ENCODE assay signal across 20 cellular contexts in the genomic region with DNA sequence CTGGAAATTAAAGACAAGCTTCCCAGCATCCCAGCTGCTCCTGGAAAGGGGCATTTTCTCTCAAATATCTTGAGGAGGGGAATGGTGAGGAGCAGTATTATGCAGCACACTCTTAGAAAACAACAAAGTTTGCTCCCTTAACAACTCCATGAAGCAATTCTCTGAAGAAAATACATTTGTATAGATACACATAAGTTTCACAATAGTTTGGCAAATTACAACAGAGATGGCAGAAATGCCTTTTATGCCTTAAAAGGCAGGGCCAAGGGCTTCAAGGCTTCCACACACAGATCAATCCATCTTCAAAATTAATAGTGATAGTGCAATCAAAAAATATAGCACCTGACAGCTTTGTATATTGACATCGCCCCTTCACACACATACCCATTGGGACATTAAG. TPM values are rescaled to one million over a fixed set of nuclear protein-coding genes. Genes with fewer than 3 reads are reported as not detected.
A peak's percentile ranks its signal among the peaks of the same experiment; 100 is the strongest.
DNase-seq lines count a peak whose midpoint lies in the region; ATAC-seq, FAIRE-seq and TF ChIP-seq lines count a peak whose summit lies in the region.
"Had no signal": no experiment of that assay in that cellular context is flagged by ENCODE, and none has a peak within 500 bp of the region (broad histone marks: within the 10 kb centered on the region; RNA-seq: fewer than 3 reads in every experiment).

No MANE protein-coding gene starts in this region.

- H3K9me3 ChIP-seq in HepG2 (ENCODE audit: low read length) (peaks cover 27% of the 10 kb centered on the region), right lobe of liver (no peaks in the 10 kb centered on the region), trophoblast cell (ENCODE audit: insufficient read depth, low read depth, low read length) (peaks cover 9% of the 10 kb centered on the region)

- H2BK5ac ChIP-seq in trophoblast cell (ENCODE audit: low read depth, low read length, poor library complexity): no peak overlapping the region

- H4K20me1 ChIP-seq in HepG2 (ENCODE audit: insufficient read depth, low read length): no peaks in the 10 kb centered on the region
- H4K20me1 ChIP-seq: BLaER1 had no signal

- no peak for TF ChIP-seq CTCF in HepG2 (CRISPR knock-in tag; IDR thresholded peaks at IDR 0.05)
- TF ChIP-seq CTCF in right lobe of liver (IDR thresholded peaks at IDR 0.05): no peak
- TF ChIP-seq CTCF in coronary artery (IDR thresholded peaks at IDR 0.05): no peak
- no peak for TF ChIP-seq CTCF in fibroblast of pulmonary artery (IDR thresholded peaks at IDR 0.05; ENCODE audit: low read length, missing control alignments)

- no peak for ATAC-seq in HepG2
- ATAC-seq in right lobe of liver: no peak
- ATAC-seq in Right ventricle myocardium superior (ENCODE audit: poor library complexity): no peak
- ATAC-seq: GM23338 had no signal

- in situ Hi-C loops in HepG2 (cut with HindIII; ENCODE audit: extremely low pct_ligation_motif_present, low pct_unique_long_range_greater_than_20kb): no loop called here

- no peaks in the 10 kb centered on the region for H3K36me3 ChIP-seq in HepG2 (replicated peaks in 1 of 2; ENCODE audit: control insufficient read depth in 1 of 2, insufficient read depth in 2 of 2, low read length in 2 of 2)
- no peaks in the 10 kb centered on the region for H3K36me3 ChIP-seq in right lobe of liver
- H3K36me3 ChIP-seq in trophoblast cell (ENCODE audit: control insufficient read depth in 1 of 2, insufficient read depth in 2 of 2, low read length in 2 of 2): peaks cover 3 to 10% of the 10 kb centered on the region in 2 experiments

- H4K91ac ChIP-seq in trophoblast cell (ENCODE audit: low read depth, low read length): no peak overlapping the region

- TF ChIP-seq EP300 in HepG2 (IDR thresholded peaks at IDR 0.05; ENCODE audit: low read depth in 2 of 2, low read length in 2 of 2) (no peak), HepG2 (CRISPR knock-in tag; IDR thresholded peaks at IDR 0.05; ENCODE audit: borderline replicate concordance) (no peak)

- H4K8ac ChIP-seq in trophoblast cell (ENCODE audit: low read depth, low read length): no peak overlapping the region

- H3K4me2 ChIP-seq in HepG2 (ENCODE audit: low read depth, low read length): no peak overlapping the region
- H3K4me2 ChIP-seq in trophoblast cell (ENCODE audit: low read length): no peak overlapping the region
- H3K4me2 ChIP-seq: BLaER1, GM23338 had no signal

- no peak for DNase-seq in HepG2 (ENCODE audit: low spot score)
- no peak for DNase-seq in right lobe of liver
- DNase-seq in coronary artery (ENCODE audit: low spot score): no peak
- DNase-seq in fibroblast of pulmonary artery (ENCODE audit: low read depth): peak; percentile 26
- no peak for DNase-seq in NCI-H1930 (lab: John Stamatoyannopoulos, UW)
- DNase-seq in trophoblast cell: no peak
- DNase-seq in Right ventricle myocardium superior: no peak
- DNase-seq: 8988T; CD4-positive, alpha-beta memory T cell; DMS153; DMS79; GDM1; HCEC 1CT had no signal

- no peak overlapping the region for H3K14ac ChIP-seq in trophoblast cell (ENCODE audit: low read length)

- CTCF ChIA-PET in HepG2 (lab: Yijun Ruan, JAX; ENCODE audit: low intra/inter-chr PET ratio, low total read pairs): no interaction called here

- intact Hi-C loops in HepG2 (cut with micrococcal nuclease; ENCODE audit: unreplicated experiment): no loop called here
- intact Hi-C loops in right lobe of liver (cut with DNase I): no loop called here
- intact Hi-C loops in Right ventricle myocardium superior (cut with DNase I): no loop called here

- no peak overlapping the region for H2BK120ac ChIP-seq in trophoblast cell (ENCODE audit: insufficient read depth, low read length, poor library complexity)

- BruUV-seq in HepG2 (replicated peaks; lab: Mats Ljungman, UMichigan): no TSS peak

- no peak for FAIRE-seq in HepG2 (lab: Jason Lieb, UNC)
- FAIRE-seq: GM12892, GM18507, H54 had no signal

- H3K18ac ChIP-seq in trophoblast cell (ENCODE audit: low read length): no peak overlapping the region

- no peak overlapping the region for H2BK12ac ChIP-seq in trophoblast cell (ENCODE audit: low read length)

- H3K79me1 ChIP-seq in trophoblast cell (ENCODE audit: low read length): no peaks in the 10 kb centered on the region

- no peak overlapping the region for H3K4me3 ChIP-seq in HepG2 (replicated peaks in 1 of 3; ENCODE audit: insufficient read depth in 1 of 3, low read depth in 2 of 3, low read length in 3 of 3)
- H3K4me3 ChIP-seq in right lobe of liver: no peak overlapping the region
- no peak overlapping the region for H3K4me3 ChIP-seq in coronary artery
- no peak overlapping the region for H3K4me3 ChIP-seq in fibroblast of pulmonary artery (replicated peaks; ENCODE audit: low read depth, low read length)
- no peak overlapping the region for H3K4me3 ChIP-seq in trophoblast cell (ENCODE audit: low read depth, low read length)
- H3K4me3 ChIP-seq: BLaER1, GM23338 had no signal

- TF ChIP-seq RAD21 in HepG2 (CRISPR knock-in tag; IDR thresholded peaks at IDR 0.05): no peak

- no peak overlapping the region for H3K23ac ChIP-seq in trophoblast cell (ENCODE audit: low read length)

- H2AFZ ChIP-seq in HepG2 (ENCODE audit: low read length) (no peak overlapping the region), trophoblast cell (ENCODE audit: insufficient read depth, low read length, poor library complexity) (no peak overlapping the region)
- H2AFZ ChIP-seq: GM23338 had no signal

- POLR2A ChIA-PET in HepG2 (lab: Yijun Ruan, JAX): no interaction called here

- no peak overlapping the region for H3K4ac ChIP-seq in trophoblast cell (ENCODE audit: low read depth, low read length)

- no peak overlapping the region for H4K12ac ChIP-seq in trophoblast cell (ENCODE audit: low read depth, low read length)

- H3K4me1 ChIP-seq in HepG2 (ENCODE audit: insufficient read depth, low read length): peaks cover 5% of the 10 kb centered on the region; the same call in 1 of the 2 replicates
- H3K4me1 ChIP-seq in right lobe of liver: peaks cover 0 to 24% (median 0%) of the 10 kb centered on the region in 4 donors
- H3K4me1 ChIP-seq in trophoblast cell (ENCODE audit: control insufficient read depth in 1 of 2, insufficient read depth in 2 of 2, low read length in 2 of 2): no peaks in the 10 kb centered on the region
- H3K4me1 ChIP-seq: BLaER1 had no signal

- TF ChIP-seq POLR2A in HepG2 (IDR thresholded peaks at IDR 0.05; ENCODE audit: insufficient read depth in 1 of 2, low read depth in 2 of 2, low read length in 2 of 2) (no peak), right lobe of liver (IDR thresholded peaks at IDR 0.05) (no peak)

- H3K27me3 ChIP-seq in HepG2 (ENCODE audit: control insufficient read depth in 1 of 2, insufficient read depth in 2 of 2, low read length in 2 of 2) (no peaks in the 10 kb centered on the region; a peak in 1 of 5 replicates), right lobe of liver (no peaks in the 10 kb centered on the region), trophoblast cell (ENCODE audit: insufficient read depth, low read length) (no peaks in the 10 kb centered on the region)
- H3K27me3 ChIP-seq: BLaER1 had no signal

- H3K27ac ChIP-seq in HepG2 (ENCODE audit: extremely low read length, insufficient read depth, low read length) (no peak overlapping the region), right lobe of liver (no peak overlapping the region), coronary artery (peak overlapping the region; percentile 44 to 83), trophoblast cell (ENCODE audit: low read depth, low read length) (no peak overlapping the region)
- H3K27ac ChIP-seq: BLaER1, HL-60 had no signal

- H3K9ac ChIP-seq in HepG2 (ENCODE audit: insufficient read depth, low read depth, low read length) (no peak overlapping the region), trophoblast cell (ENCODE audit: low read length) (no peak overlapping the region)
- H3K9ac ChIP-seq: BLaER1 had no signal

- H3K79me2 ChIP-seq in HepG2 (ENCODE audit: insufficient read depth, low read length) (no peaks in the 10 kb centered on the region), trophoblast cell (ENCODE audit: control insufficient read depth, insufficient read depth, low read length, poor library complexity) (no peaks in the 10 kb centered on the region)

- no peak overlapping the region for H2AK5ac ChIP-seq in trophoblast cell (ENCODE audit: low read length)

- 93% methylated on average over 1 of the region's 1 CpG for WGBS in HepG2 (ENCODE audit: low lambda C conversion rate)
- WGBS in right lobe of liver (ENCODE audit: insufficient coverage, low coverage, low lambda C conversion rate, missing lambda C conversion rate): 100% methylated on average over 1 of the region's 1 CpG
- WGBS in trophoblast cell (ENCODE audit: extremely low coverage, insufficient coverage, insufficient read length): no CpG with 5 or more reads among the region's 1 CpG

TF ChIP-seq in HepG2, 621 proteins besides CTCF, POLR2A, EP300 and RAD21 (continues in another document):
- TF ChIP-seq ZNF333 (CRISPR knock-in tag; IDR thresholded peaks at IDR 0.05; ENCODE audit: borderline replicate concordance): no peak
- peak; percentile 57 for TF ChIP-seq CEBPB (IDR thresholded peaks at IDR 0.05; ENCODE audit: borderline replicate concordance, low read depth, low read length)

RNA-seq across cellular contexts. Expression of gene DGKI, which starts 12.2 kb away (rescaled TPM):
- total RNA-seq in HepG2 (2016; rRNA removed; fragmentation: Illumina TruSeq; extraction: Trizol) (0.09 TPM in 1 of 2 replicates, not detected in the other), right lobe of liver (under 1 TPM in 5 of 6 experiments, not detected in 1; 0.05 to 0.35 (median 0.06) TPM), Right ventricle myocardium superior (1.4 TPM)
- total RNA-seq in HepG2 (2016; cell fraction: cytosol; rRNA removed; fragmentation: Illumina TruSeq; extraction: Trizol; ENCODE audit: low read depth): not detected in 2 replicates
- 0.24 TPM in 1 of 2 replicates, not detected in the other for total RNA-seq in HepG2 (2016; cell fraction: insoluble cytoplasmic fraction; rRNA removed; fragmentation: Illumina TruSeq; extraction: Trizol)
- 0.03 TPM in 1 of 2 replicates, not detected in the other for total RNA-seq in HepG2 (2016; cell fraction: membrane; rRNA removed; fragmentation: Illumina TruSeq; extraction: Trizol)
- 0.06 and 0.25 TPM in 2 replicates for total RNA-seq in HepG2 (2016; cell fraction: nucleus; rRNA removed; fragmentation: Illumina TruSeq; extraction: Trizol)
- polyA plus RNA-seq in HepG2 (2011; rRNA removed): 0.17 TPM in 1 of 2 replicates, not detected in the other
- not detected in 2 replicates for polyA plus RNA-seq in HepG2 (2011; cell fraction: cytosol; rRNA removed)
- 0.19 and 0.29 TPM in 2 replicates for polyA plus RNA-seq in HepG2 (2011; cell fraction: nucleus; rRNA removed)
- polyA plus RNA-seq in HepG2 (2012): 0.11 TPM in 1 of 2 replicates, not detected in the other
- polyA plus RNA-seq in HepG2 (2016; cell fraction: cytosol; fragmentation: Illumina TruSeq; extraction: Trizol; ENCODE audit: low read depth): not detected in 2 replicates
- not detected in 2 replicates for polyA plus RNA-seq in HepG2 (2016; cell fraction: insoluble cytoplasmic fraction; fragmentation: Illumina TruSeq; extraction: Trizol; ENCODE audit: low read depth)
- polyA plus RNA-seq in HepG2 (2016; cell fraction: membrane; fragmentation: Illumina TruSeq; extraction: Trizol; ENCODE audit: low read depth): not detected in 2 replicates
- not detected in 2 replicates for polyA plus RNA-seq in HepG2 (2016; cell fraction: nucleus; fragmentation: Illumina TruSeq; extraction: Trizol; ENCODE audit: insufficient read depth, low read depth)
- polyA minus RNA-seq in HepG2 (2011; rRNA and poly(A)+ RNA removed; ENCODE audit: low replicate concordance): not detected in 2 replicates
- polyA minus RNA-seq in HepG2 (2011; cell fraction: cytosol; rRNA and poly(A)+ RNA removed): not detected in 2 replicates
- 1.4 and 1.7 TPM in 2 replicates for polyA minus RNA-seq in HepG2 (2011; cell fraction: nucleus; rRNA and poly(A)+ RNA removed)
- polyA plus RNA-seq in trophoblast cell (2013): 0.99 and 1.2 TPM in 2 replicates
- polyA plus RNA-seq: CD14-positive monocyte; CD4-positive, alpha-beta memory T cell had no signal

Comparison
In these comparisons a context has a peak if more than half of its experiments do, and no peak if none do; other contexts are left out.
1. H3K27ac ChIP-seq: peak in coronary artery (2 of 2); none in HepG2 (single experiment), right lobe of liver (0 of 3) and trophoblast cell (single experiment).